Comparison of ENCODE assay signal across 21 cellular contexts in the genomic region with DNA sequence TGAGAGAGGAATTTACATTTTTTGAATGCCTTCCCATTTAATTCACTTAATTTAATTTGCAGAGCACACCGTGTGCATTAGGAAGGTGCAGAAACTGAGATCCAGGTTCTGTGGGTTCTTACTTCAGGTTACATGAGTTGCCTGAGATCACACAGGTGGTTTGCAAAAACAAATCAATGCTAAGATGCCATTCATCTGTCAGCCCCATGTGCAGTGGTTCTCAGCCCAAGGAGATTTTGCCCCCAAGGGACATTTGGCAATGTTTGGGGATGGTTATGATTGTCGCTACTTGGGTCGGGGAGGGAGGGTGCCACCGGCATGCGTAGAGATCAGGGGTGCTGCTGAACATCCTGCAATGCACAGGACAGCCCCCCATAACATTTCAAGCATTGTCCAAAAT. TPM values are rescaled to one million over a fixed set of nuclear protein-coding genes. Genes with fewer than 3 reads are reported as not detected.
A peak's percentile ranks its signal among the peaks of the same experiment; 100 is the strongest.
DNase-seq lines count a peak whose midpoint lies in the region; ATAC-seq and TF ChIP-seq lines count a peak whose summit lies in the region.
"Had no signal": no experiment of that assay in that cellular context is flagged by ENCODE, and none has a peak within 500 bp of the region (broad histone marks: within the 10 kb centered on the region; RNA-seq: fewer than 3 reads in every experiment).

No MANE protein-coding gene starts in this region.

- no peak overlapping the region for H3K4me3 ChIP-seq in body of pancreas
- H3K4me3 ChIP-seq: GM12878, HAP-1 had no signal

- H3K36me3 Mint-ChIP-seq in mesothelial cell of epicardium (no peaks in the 10 kb centered on the region), progenitor cell of endocrine pancreas (ENCODE audit: insufficient read depth) (peaks cover 2% of the 10 kb centered on the region), endothelial cell (ENCODE audit: low read depth, unreplicated experiment) (peaks cover 7% of the 10 kb centered on the region)
- H3K36me3 Mint-ChIP-seq: CD4-positive, CD25-positive, alpha-beta regulatory T cell; CD8-positive, alpha-beta memory T cell had no signal

- DNase-seq in body of pancreas (peak; percentile 68 to 81 (median 74)), mesothelial cell of epicardium (ENCODE audit: low spot score in 2 of 2, unreplicated experiment in 2 of 2) (no peak), progenitor cell of endocrine pancreas (ENCODE audit: low spot score, unreplicated experiment) (no peak), GOT3 (lab: John Stamatoyannopoulos, UW) (no peak), endothelial cell (ENCODE audit: low spot score) (no peak)
- DNase-seq: ACHN; BE2C; C1 segment of cervical spinal cord; CD4-positive, CD25-positive, alpha-beta regulatory T cell; CD8-positive, alpha-beta memory T cell; COR-L47; DMS 273 treated with DMSO at 0.1 percent for 48 hours; DMS53; DND-41; EL had no signal

- intact Hi-C loops in body of pancreas (cut with DNase I), result no loop called here

- H3K4me1 Mint-ChIP-seq in mesothelial cell of epicardium (peaks cover 20% of the 10 kb centered on the region), progenitor cell of endocrine pancreas (ENCODE audit: low read depth) (peaks cover 15% of the 10 kb centered on the region), endothelial cell (ENCODE audit: unreplicated experiment) (peaks cover 8% of the 10 kb centered on the region)
- H3K4me1 Mint-ChIP-seq: CD4-positive, CD25-positive, alpha-beta regulatory T cell; CD8-positive, alpha-beta memory T cell had no signal

- H3K27ac ChIP-seq in body of pancreas, result peak overlapping the region; percentile 59 to 83 (median 74)

- H3K27me3 ChIP-seq in body of pancreas, result no peaks in the 10 kb centered on the region

- H3K4me3 Mint-ChIP-seq in mesothelial cell of epicardium, result no peak overlapping the region
- no peak overlapping the region for H3K4me3 Mint-ChIP-seq in progenitor cell of endocrine pancreas (ENCODE audit: low read depth)
- no peak overlapping the region for H3K4me3 Mint-ChIP-seq in endothelial cell (ENCODE audit: unreplicated experiment)
- H3K4me3 Mint-ChIP-seq: CD4-positive, CD25-positive, alpha-beta regulatory T cell; CD8-positive, alpha-beta memory T cell had no signal

- no peaks in the 10 kb centered on the region for H3K27me3 Mint-ChIP-seq in mesothelial cell of epicardium (ENCODE audit: low read depth)
- H3K27me3 Mint-ChIP-seq in progenitor cell of endocrine pancreas, result peaks cover 11% of the 10 kb centered on the region
- H3K27me3 Mint-ChIP-seq in endothelial cell (ENCODE audit: unreplicated experiment), result peaks cover 7% of the 10 kb centered on the region
- H3K27me3 Mint-ChIP-seq: CD4-positive, CD25-positive, alpha-beta regulatory T cell had no signal

- H3K27ac Mint-ChIP-seq in mesothelial cell of epicardium (peak overlapping the region; percentile 94), progenitor cell of endocrine pancreas (peak overlapping the region; percentile 84), endothelial cell (ENCODE audit: unreplicated experiment) (no peak overlapping the region)
- H3K27ac Mint-ChIP-seq: CD4-positive, CD25-positive, alpha-beta regulatory T cell; CD8-positive, alpha-beta memory T cell had no signal

- no peaks in the 10 kb centered on the region for H3K36me3 ChIP-seq in body of pancreas (replicated peaks in 1 of 2; ENCODE audit: insufficient read depth in 1 of 2, low read depth in 2 of 2)
- H3K36me3 ChIP-seq: BE2C, HAP-1 had no signal

- TF ChIP-seq POLR2A in body of pancreas (IDR thresholded peaks at IDR 0.05), result no peak

- H3K4me1 ChIP-seq in body of pancreas, result peaks cover 46% of the 10 kb centered on the region
- H3K4me1 ChIP-seq: BE2C had no signal

- no peaks in the 10 kb centered on the region for H3K9me3 ChIP-seq in body of pancreas
- H3K9me3 ChIP-seq: BE2C had no signal

- ATAC-seq in body of pancreas, result peak; percentile 86
- ATAC-seq in HG03521 (IDR thresholded peaks at IDR 0.05; ENCODE audit: unreplicated experiment), result no peak
- ATAC-seq: GM12878 had no signal

- no peak for TF ChIP-seq CTCF in body of pancreas (IDR thresholded peaks at IDR 0.05)
- TF ChIP-seq CTCF in mesothelial cell of epicardium (IDR thresholded peaks at IDR 0.05; ENCODE audit: unreplicated experiment), result no peak
- TF ChIP-seq CTCF in progenitor cell of endocrine pancreas (IDR thresholded peaks at IDR 0.05; ENCODE audit: unreplicated experiment), result no peak
- no peak for TF ChIP-seq CTCF in endothelial cell (IDR thresholded peaks at IDR 0.05; ENCODE audit: unreplicated experiment)

- 36 to 44% methylated on average over 5 of the region's 5 CpGs for WGBS in body of pancreas, 2 donors

- peaks cover 27% of the 10 kb centered on the region for H3K9me3 Mint-ChIP-seq in mesothelial cell of epicardium
- peaks cover 19% of the 10 kb centered on the region for H3K9me3 Mint-ChIP-seq in progenitor cell of endocrine pancreas (ENCODE audit: low read depth)
- no peaks in the 10 kb centered on the region for H3K9me3 Mint-ChIP-seq in endothelial cell (ENCODE audit: unreplicated experiment)

RNA-seq across cellular contexts. Expression of a gene that starts 34.6 kb away (rescaled TPM):
- 1 to 10 TPM in 1 of 2 donors, not detected in 1; 4.0 TPM for total RNA-seq in body of pancreas
- not detected in 3 replicates for total RNA-seq in mesothelial cell of epicardium
- not detected in 2 replicates for total RNA-seq in progenitor cell of endocrine pancreas
- not detected for total RNA-seq in endothelial cell (ENCODE audit: unreplicated experiment)
- total RNA-seq: CD4-positive, CD25-positive, alpha-beta regulatory T cell; CD8-positive, alpha-beta memory T cell; G401; GM12878; H4; HT-29 had no signal

RNA-seq across cellular contexts. Expression of a gene that starts 52.3 kb away (rescaled TPM):
- 100 to 1,000 TPM; 313 to 511 TPM for total RNA-seq in body of pancreas
- 211 to 212 TPM (median 211 TPM) in 3 replicates for total RNA-seq in mesothelial cell of epicardium
- total RNA-seq in progenitor cell of endocrine pancreas, result 222 and 242 TPM in 2 replicates
- total RNA-seq in endothelial cell (ENCODE audit: unreplicated experiment), result 179 TPM

Comparison
In these comparisons a context has a peak if more than half of its experiments do, and no peak if none do; other contexts are left out.
1. DNase-seq: peak in body of pancreas (4 of 4); none in mesothelial cell of epicardium (0 of 2), progenitor cell of endocrine pancreas (single experiment), GOT3 (single experiment) and endothelial cell (single experiment).